Comparison of ENCODE assay signal across 1 cellular context in the genomic region with DNA sequence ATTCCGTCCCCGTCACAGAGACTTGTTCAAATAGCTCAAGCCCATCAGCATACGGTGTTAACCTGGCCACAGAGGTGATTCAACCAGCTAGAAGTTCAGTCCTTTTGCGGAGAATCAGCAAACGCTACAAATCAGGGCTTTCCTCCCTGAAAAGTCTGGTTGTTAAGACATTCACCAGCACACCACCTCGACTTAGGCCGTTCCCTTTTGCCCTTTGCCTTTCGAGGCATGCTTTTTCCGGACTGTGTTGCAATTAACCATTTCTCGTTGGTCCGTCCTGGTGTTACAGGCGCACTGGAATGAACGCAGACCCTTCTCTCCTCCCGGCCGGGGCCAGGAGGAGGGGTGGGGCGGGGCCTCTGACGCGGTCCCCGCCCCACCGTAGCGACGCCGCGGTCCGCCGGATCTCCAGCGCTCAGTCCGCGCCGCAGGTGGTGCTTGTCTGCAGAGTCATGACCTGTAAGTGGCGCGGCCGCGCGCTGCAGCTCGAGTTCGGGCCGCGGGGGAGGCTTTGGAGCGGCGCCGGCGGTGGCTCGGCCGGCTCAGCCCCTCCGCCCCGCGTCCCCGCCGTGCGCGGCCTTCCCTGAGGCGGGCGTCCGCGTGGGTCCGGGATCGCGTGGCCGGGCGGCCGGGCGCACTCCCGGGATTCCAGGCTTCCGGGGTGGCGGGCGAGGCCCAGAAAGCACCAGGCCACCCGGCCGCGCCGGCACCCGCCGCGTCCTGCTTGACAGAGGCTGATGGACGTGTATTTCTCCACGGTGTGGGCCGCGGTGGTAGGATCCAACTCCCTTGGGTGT.
TF ChIP-seq lines count a peak whose summit lies in the region.

A gene with protein sequence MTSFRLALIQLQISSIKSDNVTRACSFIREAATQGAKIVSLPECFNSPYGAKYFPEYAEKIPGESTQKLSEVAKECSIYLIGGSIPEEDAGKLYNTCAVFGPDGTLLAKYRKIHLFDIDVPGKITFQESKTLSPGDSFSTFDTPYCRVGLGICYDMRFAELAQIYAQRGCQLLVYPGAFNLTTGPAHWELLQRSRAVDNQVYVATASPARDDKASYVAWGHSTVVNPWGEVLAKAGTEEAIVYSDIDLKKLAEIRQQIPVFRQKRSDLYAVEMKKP (plus strand): TSS at position 418 of the 797 bp plus-strand sequence. CDS start 35 bp downstream, at position 453.

TF ChIP-seq in K562, 482 proteins besides CTCF, POLR2A, EP300 and RAD21 (continued from another document and continues in another):
- TF ChIP-seq CREBBP (IDR thresholded peaks at IDR 0.05; ENCODE audit: low read depth, low read length) (no peak), CTBP1 (IDR thresholded peaks at IDR 0.05; ENCODE audit: borderline replicate concordance) (peak; percentile 46; the same call in 1 of the 2 replicates), CHCHD3 (CRISPR knock-in tag; IDR thresholded peaks at IDR 0.05) (no peak), SUPT5H (IDR thresholded peaks at IDR 0.05) (no peak), ZNF263 (CRISPR knock-in tag; IDR thresholded peaks at IDR 0.05; ENCODE audit: borderline replicate concordance) (no peak), POLR2G (IDR thresholded peaks at IDR 0.05; ENCODE audit: low read depth, low read length) (peak; percentile 90), SP2 (IDR thresholded peaks at IDR 0.05; ENCODE audit: extremely low read depth, low read depth, low read length, poor library complexity, severe bottlenecking) (no peak), FOSL1 (tag; conservative IDR thresholded peaks at IDR 0.05) (no peak), NR1H2 (CRISPR knock-in tag; IDR thresholded peaks at IDR 0.05) (no peak), TCF3 (CRISPR knock-in tag; IDR thresholded peaks at IDR 0.05) (no peak), TCF7 (IDR thresholded peaks at IDR 0.05; ENCODE audit: borderline replicate concordance) (no peak), CBX2 (IDR thresholded peaks at IDR 0.05; ENCODE audit: insufficient read depth, low read length, poor library complexity, severe bottlenecking) (no peak), NONO (IDR thresholded peaks at IDR 0.05; ENCODE audit: low read depth in 2 of 2, low read length in 1 of 2) (peak in 1 of 2 experiments; percentile 82; a peak in 3 of 4 replicates), STAG1 (CRISPR knock-in tag; IDR thresholded peaks at IDR 0.05; ENCODE audit: borderline replicate concordance) (no peak), PHF20 (IDR thresholded peaks at IDR 0.05; ENCODE audit: partially characterized antibody) (peak; percentile 12), ADNP (tag; IDR thresholded peaks at IDR 0.05) (no peak), MYC (IDR thresholded peaks at IDR 0.05; ENCODE audit: low read depth, low read length) (peak; percentile 81), MYC (CRISPR knock-in tag; IDR thresholded peaks at IDR 0.05; ENCODE audit: borderline replicate concordance, low read depth) (no peak), FOXJ2 (tag; IDR thresholded peaks at IDR 0.05) (no peak), SMAD4 (CRISPR knock-in tag; conservative IDR thresholded peaks at IDR 0.05) (peak; percentile 67), ZNF57 (CRISPR knock-in tag; IDR thresholded peaks at IDR 0.05) (no peak), ZNF41 (CRISPR knock-in tag; conservative IDR thresholded peaks at IDR 0.05) (no peak), RBFOX2 (IDR thresholded peaks at IDR 0.05; ENCODE audit: low read depth, low read length) (peak; percentile 86), KAT8 (IDR thresholded peaks at IDR 0.05; ENCODE audit: low read depth) (no peak), ZNF644 (tag; IDR thresholded peaks at IDR 0.05; ENCODE audit: low read depth) (no peak), FOXP1 (CRISPR knock-in tag; IDR thresholded peaks at IDR 0.05) (no peak), ZC3H8 (IDR thresholded peaks at IDR 0.05) (no peak), FOXK2 (conservative IDR thresholded peaks at IDR 0.05 in 1 of 2, IDR thresholded peaks at IDR 0.05 in 1 of 2; ENCODE audit: low read depth in 2 of 2) (no peak)
- TF ChIP-seq, protein P1, sequence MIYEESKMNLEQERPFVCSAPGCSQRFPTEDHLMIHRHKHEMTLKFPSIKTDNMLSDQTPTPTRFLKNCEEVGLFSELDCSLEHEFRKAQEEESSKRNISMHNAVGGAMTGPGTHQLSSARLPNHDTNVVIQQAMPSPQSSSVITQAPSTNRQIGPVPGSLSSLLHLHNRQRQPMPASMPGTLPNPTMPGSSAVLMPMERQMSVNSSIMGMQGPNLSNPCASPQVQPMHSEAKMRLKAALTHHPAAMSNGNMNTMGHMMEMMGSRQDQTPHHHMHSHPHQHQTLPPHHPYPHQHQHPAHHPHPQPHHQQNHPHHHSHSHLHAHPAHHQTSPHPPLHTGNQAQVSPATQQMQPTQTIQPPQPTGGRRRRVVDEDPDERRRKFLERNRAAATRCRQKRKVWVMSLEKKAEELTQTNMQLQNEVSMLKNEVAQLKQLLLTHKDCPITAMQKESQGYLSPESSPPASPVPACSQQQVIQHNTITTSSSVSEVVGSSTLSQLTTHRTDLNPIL (CRISPR knock-in tag; IDR thresholded peaks at IDR 0.05), result no peak
- TF ChIP-seq, protein P2, sequence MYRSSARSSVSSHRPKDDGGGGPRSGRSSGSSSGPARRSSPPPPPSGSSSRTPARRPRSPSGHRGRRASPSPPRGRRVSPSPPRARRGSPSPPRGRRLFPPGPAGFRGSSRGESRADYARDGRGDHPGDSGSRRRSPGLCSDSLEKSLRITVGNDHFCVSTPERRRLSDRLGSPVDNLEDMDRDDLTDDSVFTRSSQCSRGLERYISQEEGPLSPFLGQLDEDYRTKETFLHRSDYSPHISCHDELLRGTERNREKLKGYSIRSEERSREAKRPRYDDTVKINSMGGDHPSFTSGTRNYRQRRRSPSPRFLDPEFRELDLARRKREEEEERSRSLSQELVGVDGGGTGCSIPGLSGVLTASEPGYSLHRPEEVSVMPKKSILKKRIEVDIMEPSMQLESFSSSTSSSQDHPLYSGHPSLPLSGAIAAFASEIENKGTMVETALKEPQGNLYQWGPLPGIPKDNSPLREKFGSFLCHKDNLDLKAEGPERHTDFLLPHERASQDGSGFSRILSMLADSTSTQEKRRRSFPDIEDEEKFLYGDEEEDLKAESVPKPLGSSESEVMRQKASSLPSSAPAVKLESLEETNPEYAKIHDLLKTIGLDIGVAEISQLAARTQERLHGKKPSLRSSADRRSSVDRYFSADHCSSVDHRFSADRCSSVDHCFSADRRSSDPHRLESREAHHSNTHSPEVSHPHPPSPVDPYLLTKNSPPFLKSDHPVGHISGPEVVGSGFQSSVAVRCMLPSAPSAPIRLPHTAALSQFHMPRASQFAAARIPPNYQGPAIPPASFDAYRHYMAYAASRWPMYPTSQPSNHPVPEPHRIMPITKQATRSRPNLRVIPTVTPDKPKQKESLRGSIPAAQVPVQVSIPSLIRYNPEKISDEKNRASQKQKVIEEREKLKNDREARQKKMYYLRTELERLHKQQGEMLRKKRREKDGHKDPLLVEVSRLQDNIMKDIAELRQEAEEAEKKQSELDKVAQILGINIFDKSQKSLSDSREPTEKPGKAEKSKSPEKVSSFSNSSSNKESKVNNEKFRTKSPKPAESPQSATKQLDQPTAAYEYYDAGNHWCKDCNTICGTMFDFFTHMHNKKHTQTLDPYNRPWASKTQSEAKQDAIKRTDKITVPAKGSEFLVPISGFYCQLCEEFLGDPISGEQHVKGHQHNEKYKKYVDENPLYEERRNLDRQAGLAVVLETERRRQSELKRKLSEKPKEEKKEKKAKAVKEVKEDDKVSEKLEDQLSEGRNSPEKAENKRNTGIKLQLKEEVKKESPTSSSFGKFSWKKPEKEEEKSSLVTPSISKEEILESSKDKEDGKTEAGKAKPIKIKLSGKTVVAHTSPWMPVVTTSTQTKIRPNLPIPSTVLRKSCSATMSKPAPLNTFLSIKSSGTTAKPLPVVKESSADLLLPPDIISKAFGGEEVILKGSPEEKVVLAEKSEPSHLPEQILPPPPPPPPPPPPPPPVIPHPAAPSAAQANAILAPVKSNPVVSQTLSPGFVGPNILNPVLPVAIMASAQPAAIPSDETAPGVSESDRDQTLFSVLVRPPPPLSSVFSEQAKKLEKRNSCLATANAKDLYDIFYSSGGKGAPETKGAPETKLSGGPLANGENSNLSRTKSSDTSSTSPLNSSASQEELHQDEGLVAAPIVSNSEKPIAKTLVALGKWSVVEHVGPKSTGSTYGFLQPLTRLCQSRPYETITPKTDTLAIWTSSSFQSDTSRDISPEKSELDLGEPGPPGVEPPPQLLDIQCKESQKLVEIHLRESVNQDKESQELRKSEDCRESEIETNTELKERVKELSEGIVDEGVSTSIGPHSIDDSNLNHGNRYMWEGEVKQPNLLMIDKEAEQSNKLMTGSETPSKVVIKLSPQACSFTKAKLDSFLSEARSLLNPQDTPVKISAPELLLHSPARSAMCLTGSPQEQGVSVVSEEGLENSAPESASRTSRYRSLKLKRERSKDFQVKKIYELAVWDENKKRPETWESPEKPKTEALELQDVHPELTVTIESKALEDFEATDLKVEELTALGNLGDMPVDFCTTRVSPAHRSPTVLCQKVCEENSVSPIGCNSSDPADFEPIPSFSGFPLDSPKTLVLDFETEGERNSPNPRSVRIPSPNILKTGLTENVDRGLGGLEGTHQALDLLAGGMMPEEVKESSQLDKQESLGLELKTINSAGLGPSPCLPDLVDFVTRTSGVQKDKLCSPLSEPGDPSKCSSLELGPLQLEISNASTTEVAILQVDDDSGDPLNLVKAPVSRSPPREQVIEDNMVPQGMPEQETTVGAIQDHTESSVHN (IDR thresholded peaks at IDR 0.05; ENCODE audit: borderline replicate concordance in 1 of 2, low read depth in 1 of 2), result no peak
- TF ChIP-seq, protein P3, sequence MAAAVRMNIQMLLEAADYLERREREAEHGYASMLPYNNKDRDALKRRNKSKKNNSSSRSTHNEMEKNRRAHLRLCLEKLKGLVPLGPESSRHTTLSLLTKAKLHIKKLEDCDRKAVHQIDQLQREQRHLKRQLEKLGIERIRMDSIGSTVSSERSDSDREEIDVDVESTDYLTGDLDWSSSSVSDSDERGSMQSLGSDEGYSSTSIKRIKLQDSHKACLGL (CRISPR knock-in tag; IDR thresholded peaks at IDR 0.05; ENCODE audit: borderline replicate concordance, poor library complexity, severe bottlenecking), result no peak
- TF ChIP-seq, protein P4, sequence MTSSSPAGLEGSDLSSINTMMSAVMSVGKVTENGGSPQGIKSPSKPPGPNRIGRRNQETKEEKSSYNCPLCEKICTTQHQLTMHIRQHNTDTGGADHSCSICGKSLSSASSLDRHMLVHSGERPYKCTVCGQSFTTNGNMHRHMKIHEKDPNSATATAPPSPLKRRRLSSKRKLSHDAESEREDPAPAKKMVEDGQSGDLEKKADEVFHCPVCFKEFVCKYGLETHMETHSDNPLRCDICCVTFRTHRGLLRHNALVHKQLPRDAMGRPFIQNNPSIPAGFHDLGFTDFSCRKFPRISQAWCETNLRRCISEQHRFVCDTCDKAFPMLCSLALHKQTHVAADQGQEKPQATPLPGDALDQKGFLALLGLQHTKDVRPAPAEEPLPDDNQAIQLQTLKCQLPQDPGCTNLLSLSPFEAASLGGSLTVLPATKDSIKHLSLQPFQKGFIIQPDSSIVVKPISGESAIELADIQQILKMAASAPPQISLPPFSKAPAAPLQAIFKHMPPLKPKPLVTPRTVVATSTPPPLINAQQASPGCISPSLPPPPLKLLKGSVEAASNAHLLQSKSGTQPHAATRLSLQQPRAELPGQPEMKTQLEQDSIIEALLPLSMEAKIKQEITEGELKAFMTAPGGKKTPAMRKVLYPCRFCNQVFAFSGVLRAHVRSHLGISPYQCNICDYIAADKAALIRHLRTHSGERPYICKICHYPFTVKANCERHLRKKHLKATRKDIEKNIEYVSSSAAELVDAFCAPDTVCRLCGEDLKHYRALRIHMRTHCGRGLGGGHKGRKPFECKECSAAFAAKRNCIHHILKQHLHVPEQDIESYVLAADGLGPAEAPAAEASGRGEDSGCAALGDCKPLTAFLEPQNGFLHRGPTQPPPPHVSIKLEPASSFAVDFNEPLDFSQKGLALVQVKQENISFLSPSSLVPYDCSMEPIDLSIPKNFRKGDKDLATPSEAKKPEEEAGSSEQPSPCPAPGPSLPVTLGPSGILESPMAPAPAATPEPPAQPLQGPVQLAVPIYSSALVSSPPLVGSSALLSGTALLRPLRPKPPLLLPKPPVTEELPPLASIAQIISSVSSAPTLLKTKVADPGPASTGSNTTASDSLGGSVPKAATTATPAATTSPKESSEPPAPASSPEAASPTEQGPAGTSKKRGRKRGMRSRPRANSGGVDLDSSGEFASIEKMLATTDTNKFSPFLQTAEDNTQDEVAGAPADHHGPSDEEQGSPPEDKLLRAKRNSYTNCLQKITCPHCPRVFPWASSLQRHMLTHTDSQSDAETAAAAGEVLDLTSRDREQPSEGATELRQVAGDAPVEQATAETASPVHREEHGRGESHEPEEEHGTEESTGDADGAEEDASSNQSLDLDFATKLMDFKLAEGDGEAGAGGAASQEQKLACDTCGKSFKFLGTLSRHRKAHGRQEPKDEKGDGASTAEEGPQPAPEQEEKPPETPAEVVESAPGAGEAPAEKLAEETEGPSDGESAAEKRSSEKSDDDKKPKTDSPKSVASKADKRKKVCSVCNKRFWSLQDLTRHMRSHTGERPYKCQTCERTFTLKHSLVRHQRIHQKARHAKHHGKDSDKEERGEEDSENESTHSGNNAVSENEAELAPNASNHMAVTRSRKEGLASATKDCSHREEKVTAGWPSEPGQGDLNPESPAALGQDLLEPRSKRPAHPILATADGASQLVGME (CRISPR knock-in tag; IDR thresholded peaks at IDR 0.05), result no peak
- TF ChIP-seq, protein P5, sequence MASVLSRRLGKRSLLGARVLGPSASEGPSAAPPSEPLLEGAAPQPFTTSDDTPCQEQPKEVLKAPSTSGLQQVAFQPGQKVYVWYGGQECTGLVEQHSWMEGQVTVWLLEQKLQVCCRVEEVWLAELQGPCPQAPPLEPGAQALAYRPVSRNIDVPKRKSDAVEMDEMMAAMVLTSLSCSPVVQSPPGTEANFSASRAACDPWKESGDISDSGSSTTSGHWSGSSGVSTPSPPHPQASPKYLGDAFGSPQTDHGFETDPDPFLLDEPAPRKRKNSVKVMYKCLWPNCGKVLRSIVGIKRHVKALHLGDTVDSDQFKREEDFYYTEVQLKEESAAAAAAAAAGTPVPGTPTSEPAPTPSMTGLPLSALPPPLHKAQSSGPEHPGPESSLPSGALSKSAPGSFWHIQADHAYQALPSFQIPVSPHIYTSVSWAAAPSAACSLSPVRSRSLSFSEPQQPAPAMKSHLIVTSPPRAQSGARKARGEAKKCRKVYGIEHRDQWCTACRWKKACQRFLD (CRISPR knock-in tag; IDR thresholded peaks at IDR 0.05), result no peak
- TF ChIP-seq, protein P6, sequence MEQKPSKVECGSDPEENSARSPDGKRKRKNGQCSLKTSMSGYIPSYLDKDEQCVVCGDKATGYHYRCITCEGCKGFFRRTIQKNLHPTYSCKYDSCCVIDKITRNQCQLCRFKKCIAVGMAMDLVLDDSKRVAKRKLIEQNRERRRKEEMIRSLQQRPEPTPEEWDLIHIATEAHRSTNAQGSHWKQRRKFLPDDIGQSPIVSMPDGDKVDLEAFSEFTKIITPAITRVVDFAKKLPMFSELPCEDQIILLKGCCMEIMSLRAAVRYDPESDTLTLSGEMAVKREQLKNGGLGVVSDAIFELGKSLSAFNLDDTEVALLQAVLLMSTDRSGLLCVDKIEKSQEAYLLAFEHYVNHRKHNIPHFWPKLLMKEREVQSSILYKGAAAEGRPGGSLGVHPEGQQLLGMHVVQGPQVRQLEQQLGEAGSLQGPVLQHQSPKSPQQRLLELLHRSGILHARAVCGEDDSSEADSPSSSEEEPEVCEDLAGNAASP (IDR thresholded peaks at IDR 0.05), result no peak
